Comparison of ENCODE assay signal across 1 cellular context in the genomic region with DNA sequence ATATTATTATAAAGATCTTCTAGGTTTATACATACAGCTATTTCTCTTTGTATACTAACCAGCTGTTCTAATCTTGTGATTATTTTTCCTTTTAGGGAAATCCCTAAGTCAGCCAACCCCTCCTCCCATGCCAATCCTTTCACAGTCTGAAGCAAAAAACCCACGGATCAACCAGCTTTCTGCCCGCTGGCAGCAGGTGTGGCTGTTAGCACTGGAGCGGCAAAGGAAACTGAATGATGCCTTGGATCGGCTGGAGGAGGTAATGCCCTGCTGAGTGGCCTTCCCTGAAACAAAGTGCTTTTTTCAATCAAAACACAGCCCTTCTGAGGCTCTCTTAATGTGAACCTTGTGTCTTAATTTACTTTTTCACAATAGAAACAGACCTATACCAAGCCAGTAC.
TF ChIP-seq lines count a peak whose summit lies in the region.

No MANE protein-coding gene starts in this region.

TF ChIP-seq in IMR-90, 13 proteins besides CTCF, POLR2A, EP300 and RAD21 (continued from another document):
- TF ChIP-seq BHLHE40 (IDR thresholded peaks at IDR 0.05; ENCODE audit: low read depth, low read length) (no peak), RCOR1 (IDR thresholded peaks at IDR 0.05; ENCODE audit: insufficient replicate concordance, low read length) (no peak), MAFK (IDR thresholded peaks at IDR 0.05; ENCODE audit: low read depth, low read length) (no peak), RFX5 (IDR thresholded peaks at IDR 0.05; ENCODE audit: low read depth, low read length) (no peak), MAZ (IDR thresholded peaks at IDR 0.05; ENCODE audit: borderline replicate concordance, low read depth, low read length) (no peak), FOS (IDR thresholded peaks at IDR 0.05; ENCODE audit: low read depth, low read length) (no peak), NFE2L2 (IDR thresholded peaks at IDR 0.05; ENCODE audit: low read depth, low read length) (no peak), CEBPB (IDR thresholded peaks at IDR 0.05; ENCODE audit: low read depth, low read length) (no peak), CHD1 (IDR thresholded peaks at IDR 0.05; ENCODE audit: low read depth, low read length) (no peak)
- TF ChIP-seq, protein P1, sequence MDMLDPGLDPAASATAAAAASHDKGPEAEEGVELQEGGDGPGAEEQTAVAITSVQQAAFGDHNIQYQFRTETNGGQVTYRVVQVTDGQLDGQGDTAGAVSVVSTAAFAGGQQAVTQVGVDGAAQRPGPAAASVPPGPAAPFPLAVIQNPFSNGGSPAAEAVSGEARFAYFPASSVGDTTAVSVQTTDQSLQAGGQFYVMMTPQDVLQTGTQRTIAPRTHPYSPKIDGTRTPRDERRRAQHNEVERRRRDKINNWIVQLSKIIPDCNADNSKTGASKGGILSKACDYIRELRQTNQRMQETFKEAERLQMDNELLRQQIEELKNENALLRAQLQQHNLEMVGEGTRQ (IDR thresholded peaks at IDR 0.05; ENCODE audit: low read depth, low read length), result no peak
